In the genomic region with DNA sequence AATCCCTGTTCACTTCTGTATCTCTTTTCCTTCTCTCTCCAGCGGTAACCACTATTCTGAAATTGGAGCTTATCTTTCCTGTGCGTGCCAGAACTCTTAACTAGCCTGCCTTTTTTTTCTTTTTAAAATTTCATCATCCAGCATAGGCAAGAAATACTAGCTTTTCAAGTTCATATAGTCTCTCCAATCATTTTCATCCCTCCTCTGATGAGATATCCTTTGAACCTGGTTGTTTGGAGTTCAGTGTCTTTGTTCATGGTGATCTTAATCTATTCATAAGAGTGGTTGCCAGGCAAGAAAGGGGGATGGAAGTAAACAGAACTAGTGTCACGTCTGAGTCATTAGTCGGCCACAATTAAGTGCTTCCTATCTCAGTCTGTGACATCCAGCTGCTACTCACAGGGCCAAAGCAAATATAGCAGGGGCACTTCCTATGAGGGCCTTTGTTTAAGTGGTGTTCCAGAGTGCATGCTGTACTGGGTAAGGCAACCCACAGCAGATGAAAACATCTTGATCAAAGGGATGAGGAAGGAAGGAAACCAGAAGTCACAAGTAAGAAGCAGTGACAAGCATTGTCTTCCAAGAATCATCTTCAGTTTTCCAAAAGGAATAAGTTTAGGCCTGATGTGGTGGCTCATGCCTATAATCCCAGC, we compare ENCODE assay signal across 8 cellular contexts. TPM values are rescaled to one million over a fixed set of nuclear protein-coding genes. Genes with fewer than 3 reads are reported as not detected.
DNase-seq lines count a peak whose midpoint lies in the region; ATAC-seq and TF ChIP-seq lines count a peak whose summit lies in the region.

No MANE protein-coding gene starts in this region.

- H3K36me3 Mint-ChIP-seq in MCF 10A (ENCODE audit: insufficient read depth, unreplicated experiment), result no peaks in the 10 kb centered on the region

- H3K9me3 Mint-ChIP-seq in MCF 10A (ENCODE audit: unreplicated experiment), result no peaks in the 10 kb centered on the region

- H3K4me3 Mint-ChIP-seq in MCF 10A (ENCODE audit: unreplicated experiment), result no peak overlapping the region

- POLR2A ChIA-PET in MCF 10A (lab: Yijun Ruan, JAX), result no interaction called here

- 36% methylated on average over 4 of the region's 4 CpGs for WGBS in suprapubic skin

- H3K9me3 ChIP-seq in breast epithelium (no peaks in the 10 kb centered on the region), suprapubic skin (no peaks in the 10 kb centered on the region)

- H3K4me1 ChIP-seq in breast epithelium (no peaks in the 10 kb centered on the region), suprapubic skin (peaks cover 8% of the 10 kb centered on the region)

- no peak for TF ChIP-seq POLR2A in breast epithelium (IDR thresholded peaks at IDR 0.05)
- no peak for TF ChIP-seq POLR2A in suprapubic skin (IDR thresholded peaks at IDR 0.05)

- H3K27me3 Mint-ChIP-seq in MCF 10A (ENCODE audit: insufficient read depth, unreplicated experiment), result no peaks in the 10 kb centered on the region

- intact Hi-C loops in MCF 10A (cut with micrococcal nuclease), result no loop called here
- intact Hi-C loops in breast epithelium (cut with DNase I; ENCODE audit: low total_unique reads), result no loop called here

- H3K27ac ChIP-seq in breast epithelium (peak overlapping the region in 1 of 2 donors; percentile 6), VCaP (peak overlapping the region; percentile 72), suprapubic skin (peak overlapping the region; percentile 41)

- H3K4me1 Mint-ChIP-seq in MCF 10A (ENCODE audit: insufficient read depth, unreplicated experiment), result peaks cover 7% of the 10 kb centered on the region

- no peak overlapping the region for H3K4me3 ChIP-seq in breast epithelium
- no peak overlapping the region for H3K4me3 ChIP-seq in suprapubic skin

- peak; percentile 58 for ATAC-seq in HG02885 (IDR thresholded peaks at IDR 0.05; ENCODE audit: poor library complexity, unreplicated experiment)

- no peaks in the 10 kb centered on the region for H3K36me3 ChIP-seq in breast epithelium
- no peaks in the 10 kb centered on the region for H3K36me3 ChIP-seq in suprapubic skin

- TF ChIP-seq CTCF in MCF 10A (IDR thresholded peaks at IDR 0.05; ENCODE audit: unreplicated experiment) (no peak), breast epithelium (IDR thresholded peaks at IDR 0.05) (no peak), VCaP (conservative IDR thresholded peaks at IDR 0.05) (no peak), suprapubic skin (IDR thresholded peaks at IDR 0.05) (no peak)

- TF ChIP-seq EP300 in suprapubic skin (IDR thresholded peaks at IDR 0.05), result no peak

- CTCF ChIA-PET in MCF 10A (lab: Yijun Ruan, JAX), result interaction anchor here (0.6 to 0.7 kb wide), 2 partner anchors 19 to 101 kb away, joined by 3 read pairs; no protein-coding TSS in a partner anchor

- H3K27me3 ChIP-seq in breast epithelium (no peaks in the 10 kb centered on the region), suprapubic skin (no peaks in the 10 kb centered on the region)

- DNase-seq in MCF 10A (ENCODE audit: unreplicated experiment), result peak; percentile 30
- no peak for DNase-seq in breast epithelium (ENCODE audit: low spot score in 2 of 2)
- DNase-seq in NCI-H2081 treated with DMSO at 0.1 percent for 48 hours (lab: John Stamatoyannopoulos, UW), result peak; percentile 89
- DNase-seq in glomerular visceral epithelial cell (ENCODE audit: extremely low spot score), result peak; percentile 61
- no peak for DNase-seq in suprapubic skin (ENCODE audit: low spot score in 2 of 2)
- DNase-seq in occipital lobe (lab: John Stamatoyannopoulos, UW), result no peak

- no peak overlapping the region for H3K27ac Mint-ChIP-seq in MCF 10A (ENCODE audit: low read depth, unreplicated experiment)

- BruUV-seq in MCF 10A (replicated peaks; lab: Mats Ljungman, UMichigan), result no TSS peak

RNA-seq across cellular contexts. Expression of a gene that starts 56.4 kb away (rescaled TPM):
- 62.1 and 62.9 TPM in 2 replicates for total RNA-seq in MCF 10A (2022)
- total RNA-seq in breast epithelium, result 10 to 100 TPM; 38.7 to 47.6 (median 44.2) TPM
- 10 to 100 TPM; 20.9 to 27.6 (median 24.4) TPM for total RNA-seq in suprapubic skin
- total RNA-seq in occipital lobe, result 95.3 TPM

Comparison
In these comparisons a context has a peak if more than half of its experiments do, and no peak if none do; other contexts are left out.
1. DNase-seq: peak in MCF 10A (single experiment), NCI-H2081 treated with DMSO at 0.1 percent for 48 hours (single experiment) and glomerular visceral epithelial cell (single experiment); none in breast epithelium (0 of 2), suprapubic skin (0 of 2) and occipital lobe (single experiment).